1 cellular context compared by ENCODE assay signal in genomic region chr6:144149894-144150672, GRCh38.
TF ChIP-seq lines count a peak whose summit lies in the region.

STX11 (plus strand) TSS chr6:144150517; CDS start chr6:144186628, 36,111 bp downstream.

TF ChIP-seq in GM12878, 131 proteins besides CTCF, POLR2A, EP300 and RAD21 (continued from another document and continues in another):
- TF ChIP-seq SMC3 (IDR thresholded peaks at IDR 0.05; ENCODE audit: borderline replicate concordance, low read length): no peak
- peak; percentile 88 for TF ChIP-seq EED (IDR thresholded peaks at IDR 0.05; ENCODE audit: low read depth)
- no peak for TF ChIP-seq FOS (IDR thresholded peaks at IDR 0.05; ENCODE audit: borderline replicate concordance, extremely low read depth, insufficient read length)
- peak; percentile 55; the same call in 1 of the 2 replicates for TF ChIP-seq TAF1 (IDR thresholded peaks at IDR 0.05; ENCODE audit: borderline replicate concordance, low read depth, low read length)
- TF ChIP-seq ZNF207 (IDR thresholded peaks at IDR 0.05; ENCODE audit: borderline replicate concordance): peak; percentile 57; the same call in 1 of the 2 replicates
- no peak for TF ChIP-seq NFXL1 (IDR thresholded peaks at IDR 0.05; ENCODE audit: borderline replicate concordance)
- no peak for TF ChIP-seq ATF3 (IDR thresholded peaks at IDR 0.05; ENCODE audit: borderline replicate concordance, extremely low read depth, low read depth, low read length)
- TF ChIP-seq SREBF1 (IDR thresholded peaks at IDR 0.05; ENCODE audit: low read length): no peak
- TF ChIP-seq POLR2AphosphoS5 (IDR thresholded peaks at IDR 0.05; ENCODE audit: low read length): peak; percentile 61; the same call in 1 of the 2 replicates
- peak; percentile 78 for TF ChIP-seq HDGF (IDR thresholded peaks at IDR 0.05)
- TF ChIP-seq RELA (IDR thresholded peaks at IDR 0.05; ENCODE audit: borderline replicate concordance, partially characterized antibody): peak; percentile 99
- no peak for TF ChIP-seq POU2F2 (IDR thresholded peaks at IDR 0.05; ENCODE audit: borderline replicate concordance, low read depth, low read length)
- TF ChIP-seq ATF2 (IDR thresholded peaks at IDR 0.05; ENCODE audit: low read length): no peak
- no peak for TF ChIP-seq USF1 (IDR thresholded peaks at IDR 0.05; ENCODE audit: borderline replicate concordance, extremely low read length, insufficient read depth, low read depth, low read length)
- peak; percentile 59 for TF ChIP-seq SPI1 (IDR thresholded peaks at IDR 0.05; ENCODE audit: borderline replicate concordance, insufficient read depth, low read depth, low read length)
- 0 out of 2 replicates have a peak, but pooled peaks have one; percentile 24 for TF ChIP-seq ELK1 (IDR thresholded peaks at IDR 0.05; ENCODE audit: low read depth, low read length)
- no peak for TF ChIP-seq TCF7 (IDR thresholded peaks at IDR 0.05; ENCODE audit: borderline replicate concordance)
- peak; percentile 97 for TF ChIP-seq IKZF1 (conservative IDR thresholded peaks at IDR 0.05)
- no peak for TF ChIP-seq CEBPB (IDR thresholded peaks at IDR 0.05; ENCODE audit: borderline replicate concordance in 1 of 2, low read depth in 2 of 2, low read length in 2 of 2)
- TF ChIP-seq PAX5 (IDR thresholded peaks at IDR 0.05; ENCODE audit: borderline replicate concordance, low read depth, low read length): peak; percentile 51; the same call in 1 of the 2 replicates
- TF ChIP-seq ATF7 (IDR thresholded peaks at IDR 0.05; ENCODE audit: low read depth): no peak
- TF ChIP-seq MYC (IDR thresholded peaks at IDR 0.05; ENCODE audit: insufficient read depth, insufficient read length, insufficient replicate concordance, low read length, severe bottlenecking): peak; percentile 31
- TF ChIP-seq RAD51 (IDR thresholded peaks at IDR 0.05): no peak
- peak; percentile 94; the same call in 1 of the 2 replicates for TF ChIP-seq STAT1 (conservative IDR thresholded peaks at IDR 0.05)
- no peak for TF ChIP-seq HSF1 (IDR thresholded peaks at IDR 0.05; ENCODE audit: low read depth, low read length)
- TF ChIP-seq KAT2A (conservative IDR thresholded peaks at IDR 0.05; ENCODE audit: control insufficient read depth, low read depth, low read length): no peak
- no peak for TF ChIP-seq ZBTB40 (IDR thresholded peaks at IDR 0.05; ENCODE audit: borderline replicate concordance)
- peak in 1 of 2 experiments; percentile 66; a peak in 1 of 3 replicates for TF ChIP-seq EGR1 (IDR thresholded peaks at IDR 0.05; ENCODE audit: borderline replicate concordance in 1 of 2, low read depth in 2 of 2, low read length in 2 of 2)
- TF ChIP-seq IRF5 (IDR thresholded peaks at IDR 0.05; ENCODE audit: borderline replicate concordance): no peak
- TF ChIP-seq E4F1 (IDR thresholded peaks at IDR 0.05; ENCODE audit: borderline replicate concordance, partially characterized antibody): no peak
- peak; percentile 34; the same call in 1 of the 2 replicates for TF ChIP-seq MTA2 (IDR thresholded peaks at IDR 0.05; ENCODE audit: low read depth)
- no peak for TF ChIP-seq PRDM15 (CRISPR knock-in tag; IDR thresholded peaks at IDR 0.05)
- TF ChIP-seq ZNF217 (IDR thresholded peaks at IDR 0.05): 0 out of 2 replicates have a peak, but pooled peaks have one; percentile 24
- peak; percentile 34; the same call in 1 of the 2 replicates for TF ChIP-seq ZNF24 (IDR thresholded peaks at IDR 0.05)
- TF ChIP-seq YY1 (IDR thresholded peaks at IDR 0.05; ENCODE audit: low read depth, low read length): 0 out of 2 replicates have a peak, but pooled peaks have one; percentile 31
- no peak for TF ChIP-seq PKNOX1 (IDR thresholded peaks at IDR 0.05)
- no peak for TF ChIP-seq SUPT20H (IDR thresholded peaks at IDR 0.05; ENCODE audit: borderline replicate concordance, control insufficient read depth, low read depth, low read length)
- no peak for TF ChIP-seq HCFC1 (IDR thresholded peaks at IDR 0.05; ENCODE audit: low read length)
